In the genomic region with DNA sequence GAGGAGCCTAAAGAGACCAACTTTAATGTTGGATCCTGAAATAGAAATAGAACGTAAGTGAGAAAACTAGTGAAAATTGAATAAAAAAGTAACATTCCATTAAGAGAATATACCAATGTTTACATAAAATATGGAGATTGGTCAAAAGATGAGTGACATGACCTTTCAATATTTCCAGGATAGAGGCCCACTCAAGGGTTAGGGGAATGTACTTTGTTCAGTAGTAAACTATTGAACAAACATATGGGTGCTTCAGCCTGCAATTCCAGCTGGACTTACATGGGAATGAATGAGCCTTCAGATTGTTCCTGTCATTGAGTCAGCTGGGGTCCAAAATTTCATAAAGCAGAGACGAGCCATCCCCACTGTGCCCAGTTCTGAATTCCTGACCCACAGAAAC, we compare ENCODE assay signal across 27 cellular contexts.
"Had no signal": no experiment of that assay in that cellular context is flagged by ENCODE, and none has a peak within 500 bp of the region (broad histone marks: within the 10 kb centered on the region; RNA-seq: fewer than 3 reads in every experiment).

No MANE protein-coding gene starts in this region.

- H3K27ac ChIP-seq: brain microvascular endothelial cell, SJSA1 had no signal

- H3K4me3 Mint-ChIP-seq: activated B cell treated with CpG ODN at 0.5 μM for 24 hours; activated CD4-positive, alpha-beta memory T cell treated with anti-CD3 and anti-CD28 coated beads for 36 hours; activated naive CD4-positive, alpha-beta T cell treated with anti-CD3 and anti-CD28 coated beads for 36 hours; activated naive CD8-positive, alpha-beta T cell treated with anti-CD3 and anti-CD28 coated beads for 36 hours had no signal

- H3K27ac Mint-ChIP-seq: activated B cell treated with CpG ODN at 0.5 μM for 24 hours; activated CD4-positive, alpha-beta memory T cell treated with anti-CD3 and anti-CD28 coated beads for 36 hours; activated CD4-positive, alpha-beta T cell treated with anti-CD3 and anti-CD28 coated beads, Interleukin-2, amount 10 ng/mL, durations not matched to agents 24 days and 14 days; activated naive CD4-positive, alpha-beta T cell treated with anti-CD3 and anti-CD28 coated beads for 36 hours; activated naive CD8-positive, alpha-beta T cell treated with anti-CD3 and anti-CD28 coated beads for 36 hours had no signal

- H3K36me3 ChIP-seq: brain microvascular endothelial cell had no signal

- DNase-seq: activated B cell treated with CpG ODN at 0.5 μM for 24 hours; activated CD4-positive, alpha-beta memory T cell treated with anti-CD3 and anti-CD28 coated beads for 36 hours; activated CD4-positive, alpha-beta T cell treated with anti-CD3 and anti-CD28 coated beads for 1 hour; activated CD4-positive, alpha-beta T cell treated with anti-CD3 and anti-CD28 coated beads, Interleukin-2, amount 10 ng/mL, durations not matched to agents 24 days and 14 days; activated CD8-positive, alpha-beta memory T cell treated with anti-CD3 and anti-CD28 coated beads for 24 hours; activated gamma-delta T cell; activated naive CD4-positive, alpha-beta T cell treated with anti-CD3 and anti-CD28 coated beads for 36 hours; activated naive CD8-positive, alpha-beta T cell treated with anti-CD3 and anti-CD28 coated beads for 36 hours; activated T-cell treated with anti-CD3 and anti-CD28 coated beads, Interleukin-2, amount 50 U/mL, for 4 hours; brain microvascular endothelial cell; cerebellar nuclear complex; MM.1S; NCI-H1105; NCI-H1436; NCI-H1694 treated with DMSO at 0.1 percent for 48 hours; NCI-H2029 treated with DMSO at 0.1 percent for 48 hours; NCI-H345; NCI-H510A; NCI-H526 treated with DMSO at 0.1 percent for 48 hours; NCI-H82; NK-92 treated with Interleukin-12 subunit alpha and Interleukin-12 subunit beta, amount 100 ng/mL, for 24 hours; PC-3; SHP77; T-cell; T-helper 2 cell; T1000 had no signal

- H3K27me3 ChIP-seq: brain microvascular endothelial cell, SJSA1 had no signal

- H3K4me3 ChIP-seq: SJSA1 had no signal

- ATAC-seq: activated T-cell treated with anti-CD3 and anti-CD28 coated beads, Interleukin-2, amount 50 U/mL, for 4 hours; PC-3; T-cell had no signal

- H3K27me3 Mint-ChIP-seq: activated naive CD8-positive, alpha-beta T cell treated with anti-CD3 and anti-CD28 coated beads for 36 hours had no signal
